Comparison of ENCODE assay signal across 1 cellular context in genomic region chr9:131289301-131290038, GRCh38.
TF ChIP-seq lines count a peak whose summit lies in the region.

TSS of gene PLPP7 (plus strand) at chr9:131289723. CDS start at chr9:131289998, 275 bp downstream.

TF ChIP-seq in HEK293, 187 proteins besides CTCF, POLR2A, EP300 and RAD21 (continued from another document):
- TF ChIP-seq ZNF324 (tag by site-specific recombination; IDR thresholded peaks at IDR 0.05) (no peak), ZNF629 (tag by site-specific recombination; IDR thresholded peaks at IDR 0.05) (peak; percentile 72), OSR2 (tag by site-specific recombination; IDR thresholded peaks at IDR 0.05) (no peak), ZNF335 (tag by site-specific recombination; conservative IDR thresholded peaks at IDR 0.05) (peak; percentile 88), GLIS1 (tag by site-specific recombination; IDR thresholded peaks at IDR 0.05) (no peak), ZNF610 (tag by site-specific recombination; IDR thresholded peaks at IDR 0.05; ENCODE audit: borderline replicate concordance) (no peak), ZNF654 (tag by site-specific recombination; IDR thresholded peaks at IDR 0.05; ENCODE audit: low read depth) (no peak), ZBTB17 (tag by site-specific recombination; IDR thresholded peaks at IDR 0.05) (peak; percentile 86), ZNF394 (tag by site-specific recombination; IDR thresholded peaks at IDR 0.05; ENCODE audit: borderline replicate concordance) (0 out of 2 replicates have a peak, but pooled peaks have one; percentile 34), ZNF16 (tag by site-specific recombination; IDR thresholded peaks at IDR 0.05; ENCODE audit: low read depth) (no peak), KLF17 (tag by site-specific recombination; IDR thresholded peaks at IDR 0.05) (0 out of 2 replicates have a peak, but pooled peaks have one; percentile 27), ZNF580 (tag by site-specific recombination; IDR thresholded peaks at IDR 0.05) (no peak), ZNF501 (tag by site-specific recombination; IDR thresholded peaks at IDR 0.05) (no peak), ZNF692 (tag by site-specific recombination; IDR thresholded peaks at IDR 0.05) (peak; percentile 57; the same call in 1 of the 2 replicates), ZFP69B (tag by site-specific recombination; IDR thresholded peaks at IDR 0.05) (0 out of 2 replicates have a peak, but pooled peaks have one; percentile 37), KLF7 (tag by site-specific recombination; IDR thresholded peaks at IDR 0.05; ENCODE audit: borderline replicate concordance) (no peak), SETDB1 (IDR thresholded peaks at IDR 0.05; ENCODE audit: insufficient read length, low read length) (no peak), ZBTB7A (tag by site-specific recombination; IDR thresholded peaks at IDR 0.05; ENCODE audit: low read depth) (no peak), ZNF146 (tag by site-specific recombination; IDR thresholded peaks at IDR 0.05) (no peak), ATF2 (tag by site-specific recombination; IDR thresholded peaks at IDR 0.05; ENCODE audit: low read depth) (peak; percentile 94), ZNF626 (tag by site-specific recombination; IDR thresholded peaks at IDR 0.05) (no peak), EGR2 (tag by site-specific recombination; IDR thresholded peaks at IDR 0.05; ENCODE audit: low read depth) (no peak), ZNF488 (tag by site-specific recombination; IDR thresholded peaks at IDR 0.05) (no peak), AEBP2 (tag by site-specific recombination; IDR thresholded peaks at IDR 0.05; ENCODE audit: borderline replicate concordance) (no peak), ZSCAN16 (tag by site-specific recombination; IDR thresholded peaks at IDR 0.05) (no peak), ZNF785 (tag by site-specific recombination; IDR thresholded peaks at IDR 0.05) (no peak), KLF8 (tag by site-specific recombination; IDR thresholded peaks at IDR 0.05) (no peak), ZNF239 (tag by site-specific recombination; IDR thresholded peaks at IDR 0.05) (no peak), ZNF707 (tag by site-specific recombination; IDR thresholded peaks at IDR 0.05) (no peak), ZNF19 (tag by site-specific recombination; IDR thresholded peaks at IDR 0.05; ENCODE audit: low read depth) (no peak), ZNF521 (tag by site-specific recombination; IDR thresholded peaks at IDR 0.05) (no peak), ZNF112 (tag by site-specific recombination; IDR thresholded peaks at IDR 0.05) (no peak), ZNF24 (tag by site-specific recombination; IDR thresholded peaks at IDR 0.05) (0 out of 2 replicates have a peak, but pooled peaks have one; percentile 56), ZNF600 (tag by site-specific recombination; IDR thresholded peaks at IDR 0.05) (peak; percentile 93), KLF16 (tag by site-specific recombination; IDR thresholded peaks at IDR 0.05) (no peak), ZNF776 (tag by site-specific recombination; IDR thresholded peaks at IDR 0.05; ENCODE audit: borderline replicate concordance) (no peak), PRDM4 (tag by site-specific recombination; IDR thresholded peaks at IDR 0.05) (no peak), ZBTB20 (tag by site-specific recombination; IDR thresholded peaks at IDR 0.05) (peak; percentile 30), ZNF302 (tag by site-specific recombination; IDR thresholded peaks at IDR 0.05; ENCODE audit: low read depth) (no peak), ZNF148 (tag by site-specific recombination; IDR thresholded peaks at IDR 0.05; ENCODE audit: borderline replicate concordance) (no peak), TCF7L2 (IDR thresholded peaks at IDR 0.05; ENCODE audit: borderline replicate concordance, low read depth, low read length) (no peak), ZNF76 (tag by site-specific recombination; IDR thresholded peaks at IDR 0.05; ENCODE audit: borderline replicate concordance, low read depth) (peak; percentile 61; the same call in 1 of the 2 replicates), ZNF791 (tag by site-specific recombination; IDR thresholded peaks at IDR 0.05) (no peak), ZSCAN18 (tag by site-specific recombination; IDR thresholded peaks at IDR 0.05) (no peak), ZNF571 (tag by site-specific recombination; IDR thresholded peaks at IDR 0.05) (no peak), ZNF114 (tag by site-specific recombination; IDR thresholded peaks at IDR 0.05) (no peak), TRIM28 (IDR thresholded peaks at IDR 0.05; ENCODE audit: borderline replicate concordance, low read length) (no peak), GLIS2 (tag by site-specific recombination; IDR thresholded peaks at IDR 0.05) (no peak), ZNF48 (tag by site-specific recombination; IDR thresholded peaks at IDR 0.05) (no peak), ZNF155 (tag by site-specific recombination; IDR thresholded peaks at IDR 0.05) (no peak), ZNF843 (tag by site-specific recombination; IDR thresholded peaks at IDR 0.05) (no peak), ZNF223 (tag by site-specific recombination; IDR thresholded peaks at IDR 0.05) (no peak), ZIC2 (tag by site-specific recombination; IDR thresholded peaks at IDR 0.05) (no peak), ZNF677 (tag by site-specific recombination; IDR thresholded peaks at IDR 0.05) (no peak), ZNF37A (tag by site-specific recombination; IDR thresholded peaks at IDR 0.05) (no peak), ZNF404 (tag by site-specific recombination; IDR thresholded peaks at IDR 0.05) (no peak), ZSCAN4 (tag by site-specific recombination; IDR thresholded peaks at IDR 0.05) (no peak), ZBTB21 (tag by site-specific recombination; IDR thresholded peaks at IDR 0.05) (peak; percentile 77)
TF ChIP-seq in HEK293: peak in this region for 17.
